19 cellular contexts compared by ENCODE assay signal in the genomic region with DNA sequence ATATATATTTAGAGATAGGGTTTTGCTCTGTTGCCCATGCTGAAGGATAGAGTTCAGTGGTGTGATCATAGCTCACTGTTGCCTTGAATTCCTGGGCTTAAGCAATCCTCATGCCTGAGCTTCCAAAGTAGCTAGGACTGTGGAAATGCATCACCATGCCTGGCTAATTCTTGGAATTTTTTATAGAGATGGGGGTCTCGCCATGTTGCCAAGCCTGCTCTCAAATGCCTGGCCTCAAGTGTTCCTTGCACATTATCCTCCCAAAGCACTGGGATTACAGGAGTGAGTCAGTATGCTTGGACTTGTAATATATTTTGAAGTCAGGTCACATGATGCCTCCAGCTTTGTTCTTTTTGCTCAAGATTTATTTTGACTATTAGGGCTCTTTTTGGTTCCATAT.
DNase-seq lines count a peak whose midpoint lies in the region; ATAC-seq, FAIRE-seq and TF ChIP-seq lines count a peak whose summit lies in the region.
"Had no signal": no experiment of that assay in that cellular context is flagged by ENCODE, and none has a peak within 500 bp of the region (broad histone marks: within the 10 kb centered on the region; RNA-seq: fewer than 3 reads in every experiment).

No MANE protein-coding gene starts in this region.

- H4K91ac ChIP-seq in IMR-90 (ENCODE audit: insufficient read depth, low read depth, low read length) (no peak overlapping the region), mesenchymal stem cell (ENCODE audit: low read length) (no peak overlapping the region)

- H2AK9ac ChIP-seq in IMR-90 (replicated peaks; ENCODE audit: low read depth, low read length, poor library complexity) = no peak overlapping the region

- H2BK15ac ChIP-seq in IMR-90 (ENCODE audit: low read depth, low read length) (no peak overlapping the region), mesenchymal stem cell (ENCODE audit: low read depth, poor library complexity, severe bottlenecking) (no peak overlapping the region)

- DNase-seq in AG04449 (ENCODE audit: low read depth, low spot score) (peak; percentile 78), IMR-90 (peak; percentile 30), epithelial cell of proximal tubule (ENCODE audit: low read depth) (peak; percentile 25), mesenchymal stem cell (peak; percentile 25), HepG2 (ENCODE audit: low spot score) (no peak), glomerular visceral epithelial cell (ENCODE audit: extremely low spot score) (no peak)
- DNase-seq in central memory CD4-positive, alpha-beta T cell = no peak
- DNase-seq: 8988T, DMS53, Karpas-422, NCI-H1417, NCI-H1930, NCI-H524, Peyer's patch, Right ventricle myocardium superior, SK-N-SH had no signal

- H3K4me3 ChIP-seq in AG04449 (ENCODE audit: low read depth, low read length) = no peak overlapping the region
- no peak overlapping the region for H3K4me3 ChIP-seq in IMR-90 (ENCODE audit: insufficient read depth, low read depth, low read length)
- H3K4me3 ChIP-seq in epithelial cell of proximal tubule (ENCODE audit: low read depth, low read length) = no peak overlapping the region
- no peak overlapping the region for H3K4me3 ChIP-seq in mesenchymal stem cell (ENCODE audit: insufficient read depth in 1 of 2, low read depth in 1 of 2, low read length in 2 of 2)
- no peak overlapping the region for H3K4me3 ChIP-seq in HepG2 (replicated peaks in 1 of 3; ENCODE audit: insufficient read depth in 1 of 3, low read depth in 2 of 3, low read length in 3 of 3)
- H3K4me3 ChIP-seq: Peyer's patch had no signal

- BruUV-seq in IMR-90 (replicated peaks; lab: Mats Ljungman, UMichigan) (no TSS peak), HepG2 (replicated peaks; lab: Mats Ljungman, UMichigan) (no TSS peak)

- H3K27me3 ChIP-seq in IMR-90 (ENCODE audit: control insufficient read depth, insufficient read depth, low read length) (no peaks in the 10 kb centered on the region; the same call in 1 of the 2 replicates), mesenchymal stem cell (ENCODE audit: control insufficient read depth in 1 of 2, insufficient read depth in 1 of 2, low read length in 2 of 2) (peaks cover 4 to 6% of the 10 kb centered on the region in 2 experiments), HepG2 (ENCODE audit: control insufficient read depth in 1 of 2, insufficient read depth in 2 of 2, low read length in 2 of 2) (no peaks in the 10 kb centered on the region)
- H3K27me3 ChIP-seq: Peyer's patch had no signal

- no peaks in the 10 kb centered on the region for H3K4me1 ChIP-seq in IMR-90 (ENCODE audit: control insufficient read depth, insufficient read depth, low read length)
- no peaks in the 10 kb centered on the region for H3K4me1 ChIP-seq in mesenchymal stem cell (ENCODE audit: control insufficient read depth, insufficient read depth, low read depth, low read length)
- no peaks in the 10 kb centered on the region for H3K4me1 ChIP-seq in HepG2 (ENCODE audit: insufficient read depth, low read length)
- H3K4me1 ChIP-seq: Peyer's patch had no signal

- H4K5ac ChIP-seq in IMR-90 (ENCODE audit: low read depth, low read length) = no peak overlapping the region

- TF ChIP-seq RAD21 in IMR-90 (IDR thresholded peaks at IDR 0.05; ENCODE audit: low read length) (no peak), HepG2 (CRISPR knock-in tag; IDR thresholded peaks at IDR 0.05) (no peak)

- in situ Hi-C loops in IMR-90 (cut with MboI; ENCODE audit: low sequenced_read_pairs) (no loop called here), HepG2 (cut with HindIII; ENCODE audit: extremely low pct_ligation_motif_present, low pct_unique_long_range_greater_than_20kb) (no loop called here)

- H3K9me1 ChIP-seq in IMR-90 (ENCODE audit: insufficient read depth, low read length) = no peaks in the 10 kb centered on the region

- peaks cover 3% of the 10 kb centered on the region; the same call in 1 of the 2 replicates for H3K9me3 ChIP-seq in IMR-90 (ENCODE audit: control insufficient read depth, insufficient read depth, low read length)
- peaks cover 39% of the 10 kb centered on the region for H3K9me3 ChIP-seq in mesenchymal stem cell (ENCODE audit: control insufficient read depth, low read length)
- peaks cover 11% of the 10 kb centered on the region for H3K9me3 ChIP-seq in HepG2 (ENCODE audit: low read length)
- H3K9me3 ChIP-seq: Peyer's patch, SK-N-SH had no signal

- no peak for TF ChIP-seq EP300 in HepG2 (IDR thresholded peaks at IDR 0.05; ENCODE audit: low read depth in 2 of 2, low read length in 2 of 2)
- no peak for TF ChIP-seq EP300 in HepG2 (CRISPR knock-in tag; IDR thresholded peaks at IDR 0.05; ENCODE audit: borderline replicate concordance)

- H2BK20ac ChIP-seq in IMR-90 (ENCODE audit: low read depth, low read length) = no peak overlapping the region

- POLR2A ChIA-PET in AG04449 (lab: Yijun Ruan, JAX) = interaction anchor here (0.6 kb wide), 1 partner anchor 325 kb away, joined by 3 read pairs; no protein-coding TSS in a partner anchor
- POLR2A ChIA-PET in IMR-90 (lab: Charles Lee; ENCODE audit: unreplicated experiment) = no interaction called here
- POLR2A ChIA-PET in HepG2 (lab: Yijun Ruan, JAX) = no interaction called here

- H2BK5ac ChIP-seq in IMR-90 (ENCODE audit: low read depth, low read length, poor library complexity, severe bottlenecking) (no peak overlapping the region), mesenchymal stem cell (ENCODE audit: low read depth, low read length, poor library complexity, severe bottlenecking) (no peak overlapping the region)

- no peak overlapping the region for H3K56ac ChIP-seq in IMR-90 (ENCODE audit: extremely low read depth, insufficient read depth, low read length)

- TF ChIP-seq POLR2A in IMR-90 (IDR thresholded peaks at IDR 0.05; ENCODE audit: low read depth, low read length) = no peak
- no peak for TF ChIP-seq POLR2A in HepG2 (IDR thresholded peaks at IDR 0.05; ENCODE audit: insufficient read depth in 1 of 2, low read depth in 2 of 2, low read length in 2 of 2)

- intact Hi-C loops in IMR-90 (cut with micrococcal nuclease) = no loop called here
- intact Hi-C loops in HepG2 (cut with micrococcal nuclease; ENCODE audit: unreplicated experiment) = no loop called here

- H3K18ac ChIP-seq in IMR-90 (ENCODE audit: low read depth, low read length) (no peak overlapping the region), mesenchymal stem cell (ENCODE audit: low read depth in 1 of 2, low read length in 2 of 2) (no peak overlapping the region)

- H3K27ac ChIP-seq in IMR-90 (ENCODE audit: insufficient read depth, low read length) = no peak overlapping the region
- no peak overlapping the region for H3K27ac ChIP-seq in mesenchymal stem cell (ENCODE audit: low read length, poor library complexity, severe bottlenecking)
- no peak overlapping the region for H3K27ac ChIP-seq in HepG2 (ENCODE audit: extremely low read length, insufficient read depth, low read length)
- H3K27ac ChIP-seq: Peyer's patch had no signal

- no peak overlapping the region for H3K14ac ChIP-seq in IMR-90 (replicated peaks; ENCODE audit: low read depth, low read length)
- H3K14ac ChIP-seq in mesenchymal stem cell (ENCODE audit: low read length in 2 of 2) = no peak overlapping the region

- H2BK120ac ChIP-seq in IMR-90 (ENCODE audit: low read depth, low read length) (no peak overlapping the region), mesenchymal stem cell (ENCODE audit: low read depth, low read length) (no peak overlapping the region)

- TF ChIP-seq CTCF in AG04449 (IDR thresholded peaks at IDR 0.05; ENCODE audit: insufficient read depth, low read length, missing control alignments) (no peak), IMR-90 (conservative IDR thresholded peaks at IDR 0.05; ENCODE audit: low read depth, low read length) (no peak), epithelial cell of proximal tubule (conservative IDR thresholded peaks at IDR 0.05; ENCODE audit: low read depth, low read length) (no peak), HepG2 (CRISPR knock-in tag; IDR thresholded peaks at IDR 0.05) (no peak)

- H2AFZ ChIP-seq in IMR-90 (replicated peaks; ENCODE audit: low read length, poor library complexity) (no peak overlapping the region), mesenchymal stem cell (ENCODE audit: low read depth, low read length) (no peak overlapping the region), HepG2 (ENCODE audit: low read length) (no peak overlapping the region)

- H4K8ac ChIP-seq in IMR-90 (ENCODE audit: low read depth in 2 of 2, low read length in 2 of 2) = no peak overlapping the region
- no peak overlapping the region for H4K8ac ChIP-seq in mesenchymal stem cell (ENCODE audit: low read length)

- H4K20me1 ChIP-seq in IMR-90 (ENCODE audit: insufficient read depth, low read length) (no peaks in the 10 kb centered on the region), HepG2 (ENCODE audit: insufficient read depth, low read length) (no peaks in the 10 kb centered on the region)

- H3K36me3 ChIP-seq in IMR-90 (ENCODE audit: control insufficient read depth, insufficient read depth, low read length) (no peaks in the 10 kb centered on the region), mesenchymal stem cell (ENCODE audit: control insufficient read depth in 1 of 2, insufficient read depth in 2 of 2, low read depth in 1 of 2, low read length in 2 of 2) (no peaks in the 10 kb centered on the region), HepG2 (replicated peaks in 1 of 2; ENCODE audit: control insufficient read depth in 1 of 2, insufficient read depth in 2 of 2, low read length in 2 of 2) (no peaks in the 10 kb centered on the region)
- H3K36me3 ChIP-seq: Peyer's patch had no signal

- WGBS in IMR-90 (ENCODE audit: extremely low coverage in 2 of 2, insufficient read length in 1 of 2), 2 experiments = no CpG with 5 or more reads among the region's 1 CpG
- WGBS in mesenchymal stem cell = 56% methylated on average over 1 of the region's 1 CpG
- 11% methylated on average over 1 of the region's 1 CpG for WGBS in HepG2 (ENCODE audit: low lambda C conversion rate)

- H3K23ac ChIP-seq in IMR-90 (ENCODE audit: low read depth, low read length) (no peak overlapping the region), mesenchymal stem cell (ENCODE audit: low read length in 2 of 2) (no peak overlapping the region)

- H2BK12ac ChIP-seq in mesenchymal stem cell (ENCODE audit: low read length in 2 of 2) = no peak overlapping the region

- H3K4me2 ChIP-seq in IMR-90 (ENCODE audit: low read depth, low read length) (no peak overlapping the region), mesenchymal stem cell (ENCODE audit: low read length, poor library complexity, severe bottlenecking) (no peak overlapping the region), HepG2 (ENCODE audit: low read depth, low read length) (no peak overlapping the region)
- H3K4me2 ChIP-seq: SK-N-SH had no signal

- H3K4ac ChIP-seq in IMR-90 (ENCODE audit: low read depth, low read length) (no peak overlapping the region), mesenchymal stem cell (ENCODE audit: low read depth in 1 of 2, low read length in 2 of 2) (no peak overlapping the region)

- no peaks in the 10 kb centered on the region for H3K79me2 ChIP-seq in HepG2 (ENCODE audit: insufficient read depth, low read length)

- CTCF ChIA-PET in AG04449 (lab: Yijun Ruan, JAX) = interaction anchor here (1.0 kb wide), 1 partner anchor 19 kb away, joined by 3 read pairs; no protein-coding TSS in a partner anchor
- CTCF ChIA-PET in IMR-90 (lab: Yijun Ruan, JAX) = no interaction called here
- CTCF ChIA-PET in HepG2 (lab: Yijun Ruan, JAX; ENCODE audit: low intra/inter-chr PET ratio, low total read pairs) = no interaction called here

- H3K79me1 ChIP-seq in IMR-90 (ENCODE audit: low read depth in 1 of 2, low read length in 2 of 2) (no peaks in the 10 kb centered on the region), mesenchymal stem cell (replicated peaks; ENCODE audit: low read length, poor library complexity, severe bottlenecking) (no peaks in the 10 kb centered on the region)

- H2AK5ac ChIP-seq in IMR-90 (ENCODE audit: low read depth, low read length) (no peak overlapping the region), mesenchymal stem cell (ENCODE audit: low read length, severe bottlenecking) (no peak overlapping the region)

- no peak overlapping the region for H3K9ac ChIP-seq in IMR-90 (ENCODE audit: low read depth, low read length)
- no peak overlapping the region for H3K9ac ChIP-seq in mesenchymal stem cell (ENCODE audit: low read length)
- H3K9ac ChIP-seq in HepG2 (ENCODE audit: insufficient read depth, low read depth, low read length) = no peak overlapping the region
- H3K9ac ChIP-seq: SK-N-SH had no signal

- peak; percentile 64 for ATAC-seq in IMR-90 (ENCODE audit: low read depth)
- no peak for ATAC-seq in HepG2
- no peak for ATAC-seq in HG03354 (IDR thresholded peaks at IDR 0.05; ENCODE audit: poor library complexity, severe bottlenecking, unreplicated experiment)

- no peak for FAIRE-seq in HepG2 (lab: Jason Lieb, UNC)
- FAIRE-seq: G401.6, H54 had no signal

- dilution Hi-C loops in IMR-90 (cut with HindIII; ENCODE audit: low sequenced_read_pairs, unreplicated experiment) = no loop called here

Comparison
In these comparisons a context has a peak if more than half of its experiments do, and no peak if none do; other contexts are left out.
1. DNase-seq: peak in AG04449 (single experiment), IMR-90 (single experiment), epithelial cell of proximal tubule (single experiment) and mesenchymal stem cell (single experiment); none in HepG2 (single experiment), glomerular visceral epithelial cell (single experiment) and central memory CD4-positive, alpha-beta T cell (single experiment).